Comparison of ENCODE assay signal across 1 cellular context in the genomic region with DNA sequence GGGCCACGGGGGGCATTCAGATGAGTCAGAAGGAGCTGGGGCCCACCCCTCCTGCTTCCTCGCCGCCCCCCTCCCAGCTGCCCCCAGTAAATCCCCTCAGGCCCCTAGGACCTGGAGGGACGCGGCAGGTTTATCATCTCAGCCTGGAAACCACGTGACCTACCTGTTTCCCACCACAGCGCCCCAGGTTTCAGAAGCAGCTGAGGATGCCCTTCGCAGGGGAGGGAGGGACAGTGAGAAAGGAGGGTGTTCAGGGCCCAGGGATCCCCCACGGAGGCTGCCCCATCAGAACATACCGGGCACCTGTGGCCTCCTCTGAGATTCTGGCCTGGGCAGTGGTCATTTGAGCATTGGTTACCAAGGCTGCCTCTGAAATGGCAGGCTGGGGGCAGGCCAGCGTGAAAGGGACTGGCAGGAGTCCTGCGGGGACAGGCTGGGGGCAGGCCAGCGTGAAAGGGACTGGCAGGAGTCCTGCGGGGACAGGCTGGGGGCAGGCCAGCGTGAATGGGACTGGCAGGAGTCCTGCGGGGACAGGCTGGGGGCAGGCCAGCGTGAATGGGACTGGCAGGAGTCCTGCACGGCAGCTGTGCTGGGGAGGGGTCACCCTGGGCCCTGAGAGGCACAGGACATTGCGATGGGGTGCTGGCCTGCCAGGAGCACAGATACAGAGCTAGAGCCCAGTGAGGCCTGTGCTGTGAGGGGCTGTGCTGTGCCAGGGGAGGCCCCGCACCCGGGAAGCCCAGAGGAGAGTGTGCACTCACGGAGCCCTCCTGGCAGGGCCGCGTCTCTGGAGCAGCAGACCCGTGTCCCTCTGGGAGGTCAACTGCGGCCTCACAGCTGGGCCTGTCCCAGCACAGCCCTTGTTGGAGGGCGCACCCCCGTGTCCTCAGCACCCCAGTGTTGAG.
TF ChIP-seq lines count a peak whose summit lies in the region.

No MANE protein-coding gene starts in this region.

TF ChIP-seq in HepG2, 621 proteins besides CTCF, POLR2A, EP300 and RAD21 (continued from another document):
- TF ChIP-seq, protein P1, sequence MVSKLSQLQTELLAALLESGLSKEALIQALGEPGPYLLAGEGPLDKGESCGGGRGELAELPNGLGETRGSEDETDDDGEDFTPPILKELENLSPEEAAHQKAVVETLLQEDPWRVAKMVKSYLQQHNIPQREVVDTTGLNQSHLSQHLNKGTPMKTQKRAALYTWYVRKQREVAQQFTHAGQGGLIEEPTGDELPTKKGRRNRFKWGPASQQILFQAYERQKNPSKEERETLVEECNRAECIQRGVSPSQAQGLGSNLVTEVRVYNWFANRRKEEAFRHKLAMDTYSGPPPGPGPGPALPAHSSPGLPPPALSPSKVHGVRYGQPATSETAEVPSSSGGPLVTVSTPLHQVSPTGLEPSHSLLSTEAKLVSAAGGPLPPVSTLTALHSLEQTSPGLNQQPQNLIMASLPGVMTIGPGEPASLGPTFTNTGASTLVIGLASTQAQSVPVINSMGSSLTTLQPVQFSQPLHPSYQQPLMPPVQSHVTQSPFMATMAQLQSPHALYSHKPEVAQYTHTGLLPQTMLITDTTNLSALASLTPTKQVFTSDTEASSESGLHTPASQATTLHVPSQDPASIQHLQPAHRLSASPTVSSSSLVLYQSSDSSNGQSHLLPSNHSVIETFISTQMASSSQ (IDR thresholded peaks at IDR 0.05; ENCODE audit: low read depth): no peak
- TF ChIP-seq, protein P1 (CRISPR knock-in tag; IDR thresholded peaks at IDR 0.05; ENCODE audit: borderline replicate concordance): 0 out of 2 replicates have a peak, but pooled peaks have one; percentile 25
- TF ChIP-seq, protein P2, sequence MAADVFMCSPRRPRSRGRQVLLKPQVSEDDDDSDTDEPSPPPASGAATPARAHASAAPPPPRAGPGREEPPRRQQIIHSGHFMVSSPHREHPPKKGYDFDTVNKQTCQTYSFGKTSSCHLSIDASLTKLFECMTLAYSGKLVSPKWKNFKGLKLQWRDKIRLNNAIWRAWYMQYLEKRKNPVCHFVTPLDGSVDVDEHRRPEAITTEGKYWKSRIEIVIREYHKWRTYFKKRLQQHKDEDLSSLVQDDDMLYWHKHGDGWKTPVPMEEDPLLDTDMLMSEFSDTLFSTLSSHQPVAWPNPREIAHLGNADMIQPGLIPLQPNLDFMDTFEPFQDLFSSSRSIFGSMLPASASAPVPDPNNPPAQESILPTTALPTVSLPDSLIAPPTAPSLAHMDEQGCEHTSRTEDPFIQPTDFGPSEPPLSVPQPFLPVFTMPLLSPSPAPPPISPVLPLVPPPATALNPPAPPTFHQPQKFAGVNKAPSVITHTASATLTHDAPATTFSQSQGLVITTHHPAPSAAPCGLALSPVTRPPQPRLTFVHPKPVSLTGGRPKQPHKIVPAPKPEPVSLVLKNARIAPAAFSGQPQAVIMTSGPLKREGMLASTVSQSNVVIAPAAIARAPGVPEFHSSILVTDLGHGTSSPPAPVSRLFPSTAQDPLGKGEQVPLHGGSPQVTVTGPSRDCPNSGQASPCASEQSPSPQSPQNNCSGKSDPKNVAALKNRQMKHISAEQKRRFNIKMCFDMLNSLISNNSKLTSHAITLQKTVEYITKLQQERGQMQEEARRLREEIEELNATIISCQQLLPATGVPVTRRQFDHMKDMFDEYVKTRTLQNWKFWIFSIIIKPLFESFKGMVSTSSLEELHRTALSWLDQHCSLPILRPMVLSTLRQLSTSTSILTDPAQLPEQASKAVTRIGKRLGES (CRISPR knock-in tag; IDR thresholded peaks at IDR 0.05; ENCODE audit: borderline replicate concordance): no peak
- TF ChIP-seq ZNF619 (CRISPR knock-in tag; IDR thresholded peaks at IDR 0.05) (0 out of 2 replicates have a peak, but pooled peaks have one; percentile 18), HDAC2 (CRISPR knock-in tag; IDR thresholded peaks at IDR 0.05) (no peak), ZNF232 (CRISPR knock-in tag; IDR thresholded peaks at IDR 0.05; ENCODE audit: borderline replicate concordance) (no peak), AGO1 (IDR thresholded peaks at IDR 0.05; ENCODE audit: low read depth, low read length, poor library complexity, severe bottlenecking) (no peak), RBM39 (IDR thresholded peaks at IDR 0.05; ENCODE audit: low read depth, low read length, poor library complexity, severe bottlenecking) (no peak), SMARCE1 (IDR thresholded peaks at IDR 0.05; ENCODE audit: borderline replicate concordance) (no peak), SMC3 (IDR thresholded peaks at IDR 0.05; ENCODE audit: low read length) (no peak), KDM6A (CRISPR knock-in tag; IDR thresholded peaks at IDR 0.05; ENCODE audit: low read depth) (no peak), HNF4G (IDR thresholded peaks at IDR 0.05; ENCODE audit: borderline replicate concordance, low read depth, low read length) (no peak), HNF4G (CRISPR knock-in tag; IDR thresholded peaks at IDR 0.05; ENCODE audit: borderline replicate concordance, low read depth) (no peak), ZNF274 (CRISPR knock-in tag; IDR thresholded peaks at IDR 0.05) (no peak), ARID2 (CRISPR knock-in tag; IDR thresholded peaks at IDR 0.05; ENCODE audit: borderline replicate concordance) (no peak), REPIN1 (CRISPR knock-in tag; IDR thresholded peaks at IDR 0.05; ENCODE audit: borderline replicate concordance, low read depth) (0 out of 2 replicates have a peak, but pooled peaks have one; percentile 12), JUNB (CRISPR knock-in tag; IDR thresholded peaks at IDR 0.05; ENCODE audit: borderline replicate concordance) (no peak), ZNF841 (CRISPR knock-in tag; IDR thresholded peaks at IDR 0.05; ENCODE audit: borderline replicate concordance) (no peak), ZSCAN30 (CRISPR knock-in tag; IDR thresholded peaks at IDR 0.05) (no peak), ELF3 (CRISPR knock-in tag; IDR thresholded peaks at IDR 0.05) (no peak), ZNF33A (CRISPR knock-in tag; IDR thresholded peaks at IDR 0.05; ENCODE audit: borderline replicate concordance) (no peak), SSRP1 (CRISPR knock-in tag; IDR thresholded peaks at IDR 0.05) (no peak), ZNF546 (CRISPR knock-in tag; conservative IDR thresholded peaks at IDR 0.05) (no peak), POLR2G (IDR thresholded peaks at IDR 0.05; ENCODE audit: low read depth, low read length) (0 out of 2 replicates have a peak, but pooled peaks have one; percentile 20), ZNF225 (CRISPR knock-in tag; IDR thresholded peaks at IDR 0.05) (no peak; the same call in 1 of the 2 replicates), SRSF1 (optimal IDR thresholded peaks at IDR 0.05; ENCODE audit: low read depth, low read length) (no peak), RFXAP (CRISPR knock-in tag; IDR thresholded peaks at IDR 0.05; ENCODE audit: borderline replicate concordance) (0 out of 2 replicates have a peak, but pooled peaks have one; percentile 37), ZNF431 (CRISPR knock-in tag; IDR thresholded peaks at IDR 0.05; ENCODE audit: borderline replicate concordance, low read depth) (no peak), CHD2 (IDR thresholded peaks at IDR 0.05; ENCODE audit: low read depth, low read length) (no peak), HNRNPL (IDR thresholded peaks at IDR 0.05; ENCODE audit: low read depth, low read length) (no peak), ZNF350 (CRISPR knock-in tag; IDR thresholded peaks at IDR 0.05; ENCODE audit: borderline replicate concordance, low read depth) (peak; percentile 30; the same call in 1 of the 2 replicates), EED (CRISPR knock-in tag; IDR thresholded peaks at IDR 0.05) (no peak; the same call in 1 of the 2 replicates), ZNF589 (CRISPR knock-in tag; conservative IDR thresholded peaks at IDR 0.05) (no peak), ATF7-NPFF (CRISPR knock-in tag; IDR thresholded peaks at IDR 0.05; ENCODE audit: low read depth) (peak; percentile 37; the same call in 1 of the 2 replicates), ZNF552 (CRISPR knock-in tag; IDR thresholded peaks at IDR 0.05; ENCODE audit: borderline replicate concordance) (no peak), RXRA (CRISPR knock-in tag; IDR thresholded peaks at IDR 0.05) (no peak), SCMH1 (CRISPR knock-in tag; IDR thresholded peaks at IDR 0.05; ENCODE audit: borderline replicate concordance) (no peak), ZFP41 (CRISPR knock-in tag; IDR thresholded peaks at IDR 0.05; ENCODE audit: borderline replicate concordance) (no peak), NFATC3 (CRISPR knock-in tag; IDR thresholded peaks at IDR 0.05) (no peak), ISL2 (CRISPR knock-in tag; IDR thresholded peaks at IDR 0.05) (no peak), REXO4 (CRISPR knock-in tag; IDR thresholded peaks at IDR 0.05; ENCODE audit: borderline replicate concordance) (no peak), MTA1 (CRISPR knock-in tag; IDR thresholded peaks at IDR 0.05; ENCODE audit: borderline replicate concordance) (peak; percentile 52; the same call in 1 of the 2 replicates), ZNF343 (CRISPR knock-in tag; IDR thresholded peaks at IDR 0.05) (no peak), HDAC6 (IDR thresholded peaks at IDR 0.05; ENCODE audit: low read depth, low read length) (no peak), CEBPB (IDR thresholded peaks at IDR 0.05; ENCODE audit: borderline replicate concordance, low read depth, low read length) (no peak), ETV5 (CRISPR knock-in tag; IDR thresholded peaks at IDR 0.05; ENCODE audit: borderline replicate concordance) (no peak), ZNF33B (CRISPR knock-in tag; IDR thresholded peaks at IDR 0.05) (no peak)
- TF ChIP-seq, protein P3, sequence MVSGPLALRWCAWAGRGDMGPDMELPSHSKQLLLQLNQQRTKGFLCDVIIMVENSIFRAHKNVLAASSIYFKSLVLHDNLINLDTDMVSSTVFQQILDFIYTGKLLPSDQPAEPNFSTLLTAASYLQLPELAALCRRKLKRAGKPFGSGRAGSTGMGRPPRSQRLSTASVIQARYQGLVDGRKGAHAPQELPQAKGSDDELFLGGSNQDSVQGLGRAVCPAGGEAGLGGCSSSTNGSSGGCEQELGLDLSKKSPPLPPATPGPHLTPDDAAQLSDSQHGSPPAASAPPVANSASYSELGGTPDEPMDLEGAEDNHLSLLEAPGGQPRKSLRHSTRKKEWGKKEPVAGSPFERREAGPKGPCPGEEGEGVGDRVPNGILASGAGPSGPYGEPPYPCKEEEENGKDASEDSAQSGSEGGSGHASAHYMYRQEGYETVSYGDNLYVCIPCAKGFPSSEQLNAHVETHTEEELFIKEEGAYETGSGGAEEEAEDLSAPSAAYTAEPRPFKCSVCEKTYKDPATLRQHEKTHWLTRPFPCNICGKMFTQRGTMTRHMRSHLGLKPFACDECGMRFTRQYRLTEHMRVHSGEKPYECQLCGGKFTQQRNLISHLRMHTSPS (CRISPR knock-in tag; IDR thresholded peaks at IDR 0.05; ENCODE audit: low read depth): no peak
- TF ChIP-seq, protein P4, sequence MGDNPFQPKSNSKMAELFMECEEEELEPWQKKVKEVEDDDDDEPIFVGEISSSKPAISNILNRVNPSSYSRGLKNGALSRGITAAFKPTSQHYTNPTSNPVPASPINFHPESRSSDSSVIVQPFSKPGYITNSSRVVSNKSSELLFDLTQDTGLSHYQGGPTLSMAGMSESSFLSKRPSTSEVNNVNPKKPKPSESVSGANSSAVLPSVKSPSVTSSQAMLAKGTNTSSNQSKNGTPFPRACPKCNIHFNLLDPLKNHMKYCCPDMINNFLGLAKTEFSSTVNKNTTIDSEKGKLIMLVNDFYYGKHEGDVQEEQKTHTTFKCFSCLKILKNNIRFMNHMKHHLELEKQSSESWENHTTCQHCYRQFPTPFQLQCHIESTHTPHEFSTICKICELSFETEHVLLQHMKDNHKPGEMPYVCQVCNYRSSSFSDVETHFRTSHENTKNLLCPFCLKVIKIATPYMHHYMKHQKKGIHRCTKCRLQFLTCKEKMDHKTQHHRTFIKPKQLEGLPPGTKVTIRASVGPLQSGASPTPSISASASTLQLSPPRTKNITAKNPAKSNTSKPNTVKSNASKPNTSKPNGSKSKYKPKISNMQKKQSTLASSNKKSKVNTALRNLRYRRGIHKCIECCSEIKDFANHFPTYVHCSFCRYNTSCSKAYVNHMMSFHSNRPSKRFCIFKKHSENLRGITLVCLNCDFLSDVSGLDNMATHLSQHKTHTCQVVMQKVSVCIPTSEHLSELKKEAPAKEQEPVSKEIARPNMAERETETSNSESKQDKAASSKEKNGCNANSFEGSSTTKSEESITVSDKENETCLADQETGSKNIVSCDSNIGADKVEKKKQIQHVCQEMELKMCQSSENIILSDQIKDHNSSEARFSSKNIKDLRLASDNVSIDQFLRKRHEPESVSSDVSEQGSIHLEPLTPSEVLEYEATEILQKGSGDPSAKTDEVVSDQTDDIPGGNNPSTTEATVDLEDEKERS (CRISPR knock-in tag; IDR thresholded peaks at IDR 0.05): 0 out of 2 replicates have a peak, but pooled peaks have one; percentile 8
- TF ChIP-seq, protein P5, sequence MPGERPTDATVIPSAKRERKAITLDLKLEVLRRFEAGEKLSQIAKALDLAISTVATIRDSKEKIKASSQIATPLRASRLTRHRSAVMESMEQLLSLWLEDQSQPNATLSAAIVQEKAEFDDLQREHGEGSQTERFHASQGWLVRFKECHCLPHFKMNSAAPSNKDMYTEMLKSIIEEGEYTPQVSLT (CRISPR knock-in tag; IDR thresholded peaks at IDR 0.05; ENCODE audit: borderline replicate concordance, low read depth): no peak
- TF ChIP-seq, protein P6, sequence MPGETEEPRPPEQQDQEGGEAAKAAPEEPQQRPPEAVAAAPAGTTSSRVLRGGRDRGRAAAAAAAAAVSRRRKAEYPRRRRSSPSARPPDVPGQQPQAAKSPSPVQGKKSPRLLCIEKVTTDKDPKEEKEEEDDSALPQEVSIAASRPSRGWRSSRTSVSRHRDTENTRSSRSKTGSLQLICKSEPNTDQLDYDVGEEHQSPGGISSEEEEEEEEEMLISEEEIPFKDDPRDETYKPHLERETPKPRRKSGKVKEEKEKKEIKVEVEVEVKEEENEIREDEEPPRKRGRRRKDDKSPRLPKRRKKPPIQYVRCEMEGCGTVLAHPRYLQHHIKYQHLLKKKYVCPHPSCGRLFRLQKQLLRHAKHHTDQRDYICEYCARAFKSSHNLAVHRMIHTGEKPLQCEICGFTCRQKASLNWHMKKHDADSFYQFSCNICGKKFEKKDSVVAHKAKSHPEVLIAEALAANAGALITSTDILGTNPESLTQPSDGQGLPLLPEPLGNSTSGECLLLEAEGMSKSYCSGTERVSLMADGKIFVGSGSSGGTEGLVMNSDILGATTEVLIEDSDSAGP (CRISPR knock-in tag; IDR thresholded peaks at IDR 0.05; ENCODE audit: borderline replicate concordance): peak; percentile 47
